ENCODE assay signal across 8 cellular contexts in the genomic region with DNA sequence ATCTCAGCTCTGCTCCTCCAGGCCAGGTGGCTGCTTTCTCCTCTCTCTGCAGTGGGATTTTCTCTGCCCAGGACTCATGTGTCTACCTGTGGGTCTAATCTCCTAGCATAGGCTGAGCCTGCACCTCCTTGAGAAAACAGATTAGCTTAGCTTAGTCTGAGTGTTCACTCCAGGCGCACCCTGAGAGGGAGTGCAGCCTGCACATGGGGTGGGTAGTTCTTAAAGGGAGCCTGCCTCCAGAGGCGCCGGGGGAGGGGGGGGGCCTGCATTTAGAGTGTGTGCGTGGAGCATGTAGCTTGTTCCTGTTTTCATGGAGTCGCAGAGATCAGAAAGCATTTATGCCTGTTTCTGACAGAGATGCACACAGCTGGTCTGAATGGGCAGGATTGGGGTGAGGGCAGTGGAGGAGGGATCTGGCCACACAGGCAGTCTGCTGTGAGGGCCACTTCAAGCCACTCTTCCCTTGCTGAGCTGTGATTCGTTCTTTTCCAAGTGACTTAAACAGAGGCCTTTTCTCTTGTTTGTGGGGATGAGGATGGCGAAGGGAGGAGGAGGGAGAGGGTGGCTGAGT. TPM values are rescaled to one million over a fixed set of nuclear protein-coding genes. Genes with fewer than 3 reads are reported as not detected.
A peak's percentile ranks its signal among the peaks of the same experiment; 100 is the strongest.
DNase-seq lines count a peak whose midpoint lies in the region.

No MANE protein-coding gene starts in this region.

- WGBS in ectodermal cell, 2 experiments = 38 to 41% methylated on average over 7 of the region's 7 CpGs

- H3K4me3 ChIP-seq in ectodermal cell (ENCODE audit: insufficient read depth, low read depth, low read length) = no peak overlapping the region

- H3K4me1 ChIP-seq in ectodermal cell (ENCODE audit: control insufficient read depth, insufficient read depth, low read length) = peaks cover 46% of the 10 kb centered on the region

- H3K27me3 ChIP-seq in ectodermal cell (ENCODE audit: control insufficient read depth, insufficient read depth, low read length, poor library complexity, severe bottlenecking) = no peaks in the 10 kb centered on the region

- peak overlapping the region; percentile 2 for H3K27ac ChIP-seq in ectodermal cell (ENCODE audit: insufficient read depth, low read depth, low read length, poor library complexity, severe bottlenecking)

- DNase-seq in DMS79 treated with DMSO at 0.1 percent for 48 hours (lab: John Stamatoyannopoulos, UW) (peak; percentile 68), NCI-H524 (lab: John Stamatoyannopoulos, UW) (peak; percentile 57 to 83), occipital lobe (lab: John Stamatoyannopoulos, UW) (peak; percentile 44), NCI-H526 treated with DMSO at 0.1 percent for 48 hours (lab: John Stamatoyannopoulos, UW) (no peak), DMS114 treated with DMSO at 0.1 percent for 48 hours (lab: John Stamatoyannopoulos, UW; ENCODE audit: unreplicated experiment) (no peak)
- DNase-seq in activated effector memory CD4-positive, alpha-beta T cell treated with anti-CD3 and anti-CD28 coated beads, Interleukin-2, amount 50 U/mL, for 16 hours = no peak
- no peak for DNase-seq in activated CD4-positive, CD25-positive, alpha-beta regulatory T cell (lab: John Stamatoyannopoulos, UW)

- no peaks in the 10 kb centered on the region for H3K36me3 ChIP-seq in ectodermal cell (ENCODE audit: control insufficient read depth, insufficient read depth, low read length)

- no peaks in the 10 kb centered on the region for H3K9me3 ChIP-seq in ectodermal cell (ENCODE audit: control insufficient read depth, low read length)

RNA-seq across cellular contexts. Expression of gene GALNT2, which starts 45.2 kb away (rescaled TPM):
- polyA plus RNA-seq in ectodermal cell (2013, experiment 1 of 4) = 91.9 TPM
- 95.0 TPM for polyA plus RNA-seq in ectodermal cell (2013, experiment 2 of 4)
- 69.4 TPM for polyA plus RNA-seq in ectodermal cell (2013, experiment 3 of 4)
- 76.2 TPM for polyA plus RNA-seq in ectodermal cell (2013, experiment 4 of 4)
- total RNA-seq in occipital lobe = 32.8 TPM

Comparison
In these comparisons a context has a peak if more than half of its experiments do, and no peak if none do; other contexts are left out.
1. DNase-seq: peak in DMS79 treated with DMSO at 0.1 percent for 48 hours (single experiment), NCI-H524 (2 of 2) and occipital lobe (single experiment); none in NCI-H526 treated with DMSO at 0.1 percent for 48 hours (single experiment), activated effector memory CD4-positive, alpha-beta T cell treated with anti-CD3 and anti-CD28 coated beads, Interleukin-2, amount 50 U/mL, for 16 hours (single experiment), activated CD4-positive, CD25-positive, alpha-beta regulatory T cell (0 of 4) and DMS114 treated with DMSO at 0.1 percent for 48 hours (single experiment).